ENCODE assay signal across 20 cellular contexts in the genomic region with DNA sequence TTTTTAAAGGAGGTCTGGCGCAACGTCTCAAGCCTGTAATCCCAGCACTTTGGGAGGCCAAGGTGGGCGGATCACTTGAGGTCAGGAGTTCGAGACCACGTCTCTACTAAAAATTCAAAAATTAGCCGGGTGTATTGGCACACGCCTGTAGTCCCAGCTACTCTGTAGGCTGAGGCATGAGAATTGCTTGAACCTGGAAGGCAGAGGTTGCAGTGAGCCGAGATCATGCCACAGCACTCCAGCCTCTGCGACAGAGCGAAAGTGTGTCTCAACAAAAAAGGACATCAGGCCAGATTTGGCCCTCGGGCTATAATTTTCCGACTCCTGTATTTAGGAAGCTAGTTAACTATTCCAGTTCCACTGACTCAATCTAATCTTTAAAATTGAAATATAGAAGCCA.
"Had no signal": no experiment of that assay in that cellular context is flagged by ENCODE, and none has a peak within 500 bp of the region (broad histone marks: within the 10 kb centered on the region; RNA-seq: fewer than 3 reads in every experiment).

No MANE protein-coding gene starts in this region.

- H3K36me3 Mint-ChIP-seq: immature natural killer cell; naive B cell; stimulated activated memory B cell treated with anti-CD40 and anti-IgM and Interleukin-4, amounts not matched to agents 10 μg/mL and 1 μg/mL and 100 μg/mL, for 72 hours had no signal

- H3K27ac ChIP-seq: epithelial cell of prostate, esophagus muscularis mucosa, right lobe of liver, spleen, testis, tibial nerve had no signal

- H3K4me1 ChIP-seq: testis, tibial nerve had no signal

- H3K36me3 ChIP-seq: esophagus muscularis mucosa, right lobe of liver, spleen, tibial nerve had no signal

- H3K9me3 ChIP-seq: esophagus muscularis mucosa, right lobe of liver, spleen, testis, tibial nerve had no signal

- H3K27me3 ChIP-seq: dorsolateral prefrontal cortex, right lobe of liver, spleen, testis, tibial nerve had no signal

- H3K4me3 ChIP-seq: dorsolateral prefrontal cortex, esophagus muscularis mucosa, right lobe of liver, spleen, testis, tibial nerve had no signal

- H3K27ac Mint-ChIP-seq: immature natural killer cell; stimulated activated memory B cell treated with anti-CD40 and anti-IgM and Interleukin-4, amounts not matched to agents 10 μg/mL and 1 μg/mL and 100 μg/mL, for 72 hours; stimulated activated naive CD8-positive, alpha-beta T cell treated with anti-CD3 and anti-CD28 coated beads, Interleukin-15, amount 100 ng/mL, for 72 hours had no signal

- DNase-seq: central memory CD4-positive, alpha-beta T cell; cortex of kidney; dorsolateral prefrontal cortex; effector CD8-positive, alpha-beta T cell; foreskin fibroblast; head of caudate nucleus; immature natural killer cell; mesendoderm; right lobe of liver; spleen; stimulated activated CD4-positive, alpha-beta T cell treated with anti-CD3 and anti-CD28 coated beads, Interleukin-15, amount 100 ng/mL, for 24 hours; stimulated activated CD4-positive, alpha-beta T cell treated with anti-CD3 and anti-CD28 coated beads, Interleukin-1b, Interleukin-23, amount 100 ng/mL, for 48 hours; stimulated activated CD4-positive, alpha-beta T cell treated with anti-CD3 and anti-CD28 coated beads, Interleukin-4, amount 100 ng/mL, for 24 hours; stimulated activated naive CD8-positive, alpha-beta T cell treated with anti-CD3 and anti-CD28 coated beads, Interleukin-15, amount 100 ng/mL, for 72 hours had no signal

- H3K27me3 Mint-ChIP-seq: naive B cell; stimulated activated naive CD8-positive, alpha-beta T cell treated with anti-CD3 and anti-CD28 coated beads, Interleukin-15, amount 100 ng/mL, for 72 hours had no signal

- H3K4me3 Mint-ChIP-seq: immature natural killer cell; naive B cell; stimulated activated memory B cell treated with anti-CD40 and anti-IgM and Interleukin-4, amounts not matched to agents 10 μg/mL and 1 μg/mL and 100 μg/mL, for 72 hours; stimulated activated naive CD8-positive, alpha-beta T cell treated with anti-CD3 and anti-CD28 coated beads, Interleukin-15, amount 100 ng/mL, for 72 hours had no signal

- H3K4me1 Mint-ChIP-seq: immature natural killer cell; stimulated activated memory B cell treated with anti-CD40 and anti-IgM and Interleukin-4, amounts not matched to agents 10 μg/mL and 1 μg/mL and 100 μg/mL, for 72 hours; stimulated activated naive CD8-positive, alpha-beta T cell treated with anti-CD3 and anti-CD28 coated beads, Interleukin-15, amount 100 ng/mL, for 72 hours had no signal

- ATAC-seq: right lobe of liver; stimulated activated naive CD8-positive, alpha-beta T cell treated with anti-CD3 and anti-CD28 coated beads, Interleukin-15, amount 100 ng/mL, for 72 hours had no signal

- H3K9me3 Mint-ChIP-seq: immature natural killer cell; naive B cell; stimulated activated memory B cell treated with anti-CD40 and anti-IgM and Interleukin-4, amounts not matched to agents 10 μg/mL and 1 μg/mL and 100 μg/mL, for 72 hours; stimulated activated naive CD8-positive, alpha-beta T cell treated with anti-CD3 and anti-CD28 coated beads, Interleukin-15, amount 100 ng/mL, for 72 hours had no signal
